Comparison of ENCODE assay signal across 16 cellular contexts in genomic region chr14:104140213-104140462, GRCh38. TPM values are rescaled to one million over a fixed set of nuclear protein-coding genes. Genes with fewer than 3 reads are reported as not detected.
DNase-seq lines count a peak whose midpoint lies in the region; ATAC-seq, FAIRE-seq and TF ChIP-seq lines count a peak whose summit lies in the region.
"Had no signal": no experiment of that assay in that cellular context is flagged by ENCODE, and none has a peak within 500 bp of the region (broad histone marks: within the 10 kb centered on the region; RNA-seq: fewer than 3 reads in every experiment).

No MANE protein-coding gene starts in this region.

- WGBS in right lobe of liver (ENCODE audit: insufficient coverage, low coverage, low lambda C conversion rate, missing lambda C conversion rate): 38% methylated on average over 4 of the region's 6 CpGs
- WGBS in HepG2 (ENCODE audit: low lambda C conversion rate): 17% methylated on average over 2 of the region's 6 CpGs
- 60% methylated on average over 2 of the region's 6 CpGs; no CpG with 5 or more reads in 1 of the 2 donors for WGBS in thyroid gland, 2 donors

- H4K20me1 ChIP-seq in HepG2 (ENCODE audit: insufficient read depth, low read length): 0 out of 2 replicates have a peak, but pooled peaks cover 2% of the 10 kb centered on the region

- TF ChIP-seq CTCF in right lobe of liver (IDR thresholded peaks at IDR 0.05): no peak
- no peak for TF ChIP-seq CTCF in HepG2 (CRISPR knock-in tag; IDR thresholded peaks at IDR 0.05)
- no peak for TF ChIP-seq CTCF in cardiac muscle cell (IDR thresholded peaks at IDR 0.05; ENCODE audit: low read depth, low read length)
- TF ChIP-seq CTCF in thyroid gland (IDR thresholded peaks at IDR 0.05): no peak

- H2AFZ ChIP-seq in HepG2 (ENCODE audit: low read length): no peak overlapping the region

- DNase-seq in right lobe of liver: peak in 2 of 3 donors; percentile 14 to 34
- no peak for DNase-seq in HepG2 (ENCODE audit: low spot score)
- no peak for DNase-seq in cardiac muscle cell (ENCODE audit: low read depth in 1 of 2, low spot score in 1 of 2)
- no peak for DNase-seq in naive thymus-derived CD8-positive, alpha-beta T cell
- no peak for DNase-seq in NCI-H510A (lab: John Stamatoyannopoulos, UW)
- DNase-seq in hippocampal formation (lab: John Stamatoyannopoulos, UW): no peak
- DNase-seq in thyroid gland: no peak
- DNase-seq: foreskin keratinocyte; NCI-H1417; nucleus accumbens; PC-3; stimulated activated CD4-positive, alpha-beta T cell treated with anti-CD3 and anti-CD28 coated beads, Interleukin-15, amount 100 ng/mL, for 24 hours had no signal

- H3K4me2 ChIP-seq in HepG2 (ENCODE audit: low read depth, low read length): no peak overlapping the region

- H3K27ac Mint-ChIP-seq in naive thymus-derived CD8-positive, alpha-beta T cell: no peak overlapping the region

- no peaks in the 10 kb centered on the region for H3K9me3 ChIP-seq in right lobe of liver
- no peaks in the 10 kb centered on the region for H3K9me3 ChIP-seq in HepG2 (ENCODE audit: low read length)
- no peaks in the 10 kb centered on the region for H3K9me3 ChIP-seq in cardiac muscle cell (ENCODE audit: low read depth)
- H3K9me3 ChIP-seq in thyroid gland: no peaks in the 10 kb centered on the region
- H3K9me3 ChIP-seq: body of pancreas, tibial nerve had no signal

- H3K79me2 ChIP-seq in HepG2 (ENCODE audit: insufficient read depth, low read length): no peaks in the 10 kb centered on the region

- H3K4me3 ChIP-seq in right lobe of liver (no peak overlapping the region), HepG2 (replicated peaks in 1 of 3; ENCODE audit: insufficient read depth in 1 of 3, low read depth in 2 of 3, low read length in 3 of 3) (no peak overlapping the region), cardiac muscle cell (peak overlapping the region; percentile 75), thyroid gland (replicated peaks in 1 of 3) (no peak overlapping the region)
- H3K4me3 ChIP-seq: body of pancreas, K562 had no signal

- peak overlapping the region in 6 of 10 donors; percentile 5 to 48 (median 28) for H3K4me3 Mint-ChIP-seq in naive thymus-derived CD8-positive, alpha-beta T cell

- no peak for TF ChIP-seq RAD21 in HepG2 (CRISPR knock-in tag; IDR thresholded peaks at IDR 0.05)

- no peak for TF ChIP-seq POLR2A in right lobe of liver (IDR thresholded peaks at IDR 0.05)
- no peak for TF ChIP-seq POLR2A in HepG2 (IDR thresholded peaks at IDR 0.05; ENCODE audit: insufficient read depth in 1 of 2, low read depth in 2 of 2, low read length in 2 of 2)
- TF ChIP-seq POLR2A in thyroid gland (IDR thresholded peaks at IDR 0.05): no peak

- intact Hi-C loops in right lobe of liver (cut with DNase I) (loop anchor here in 1 of 2 donors (5.0 kb wide), 1 partner anchor 427 kb away; no protein-coding TSS in a partner anchor), HepG2 (cut with micrococcal nuclease; ENCODE audit: unreplicated experiment) (no loop called here), thyroid gland (cut with DNase I) (no loop called here)

- in situ Hi-C loops in HepG2 (cut with HindIII; ENCODE audit: extremely low pct_ligation_motif_present, low pct_unique_long_range_greater_than_20kb): no loop called here

- peaks cover 2 to 8% (median 6%) of the 10 kb centered on the region in 4 donors for H3K4me1 Mint-ChIP-seq in naive thymus-derived CD8-positive, alpha-beta T cell

- H3K36me3 ChIP-seq in right lobe of liver (no peaks in the 10 kb centered on the region), HepG2 (replicated peaks in 1 of 2; ENCODE audit: control insufficient read depth in 1 of 2, insufficient read depth in 2 of 2, low read length in 2 of 2) (no peaks in the 10 kb centered on the region), cardiac muscle cell (no peaks in the 10 kb centered on the region), thyroid gland (no peaks in the 10 kb centered on the region)
- H3K36me3 ChIP-seq: tibial nerve had no signal

- H3K27ac ChIP-seq in right lobe of liver (no peak overlapping the region), HepG2 (ENCODE audit: extremely low read length, insufficient read depth, low read length) (no peak overlapping the region), cardiac muscle cell (no peak overlapping the region), thyroid gland (no peak overlapping the region)
- H3K27ac ChIP-seq: body of pancreas, foreskin keratinocyte, tibial nerve had no signal

- CTCF ChIA-PET in HepG2 (lab: Yijun Ruan, JAX; ENCODE audit: low intra/inter-chr PET ratio, low total read pairs): no interaction called here

- peaks cover 2 to 36% (median 18%) of the 10 kb centered on the region in 5 donors for H3K27me3 Mint-ChIP-seq in naive thymus-derived CD8-positive, alpha-beta T cell

- ATAC-seq in right lobe of liver: no peak
- no peak for ATAC-seq in HepG2
- ATAC-seq in naive thymus-derived CD8-positive, alpha-beta T cell: no peak
- ATAC-seq in GM21390 (IDR thresholded peaks at IDR 0.05; ENCODE audit: unreplicated experiment): no peak
- ATAC-seq: body of pancreas, foreskin keratinocyte, K562, PC-3 had no signal

- POLR2A ChIA-PET in HepG2 (lab: Yijun Ruan, JAX): no interaction called here
- POLR2A ChIA-PET in naive thymus-derived CD8-positive, alpha-beta T cell (lab: Charles Lee): no interaction called here

- BruUV-seq in HepG2 (replicated peaks; lab: Mats Ljungman, UMichigan): no TSS peak

- FAIRE-seq in HepG2 (lab: Jason Lieb, UNC): no peak
- FAIRE-seq: K562 had no signal

- TF ChIP-seq EP300 in HepG2 (IDR thresholded peaks at IDR 0.05; ENCODE audit: low read depth in 2 of 2, low read length in 2 of 2) (no peak), HepG2 (CRISPR knock-in tag; IDR thresholded peaks at IDR 0.05; ENCODE audit: borderline replicate concordance) (no peak)

- H3K9ac ChIP-seq in HepG2 (ENCODE audit: insufficient read depth, low read depth, low read length): no peak overlapping the region

- no peaks in the 10 kb centered on the region for H3K9me3 Mint-ChIP-seq in naive thymus-derived CD8-positive, alpha-beta T cell

- H3K27me3 ChIP-seq in right lobe of liver (peaks cover 0 to 31% of the 10 kb centered on the region in 2 donors), HepG2 (ENCODE audit: control insufficient read depth in 1 of 2, insufficient read depth in 2 of 2, low read length in 2 of 2) (peaks cover 13 to 74% of the 10 kb centered on the region in 2 experiments; a peak in 4 of 5 replicates), cardiac muscle cell (peaks cover 21% of the 10 kb centered on the region), thyroid gland (peaks cover 17% of the 10 kb centered on the region)

- H3K36me3 Mint-ChIP-seq in naive thymus-derived CD8-positive, alpha-beta T cell: no peaks in the 10 kb centered on the region

- peaks cover 0 to 19% (median 0%) of the 10 kb centered on the region in 4 donors for H3K4me1 ChIP-seq in right lobe of liver
- no peaks in the 10 kb centered on the region for H3K4me1 ChIP-seq in HepG2 (ENCODE audit: insufficient read depth, low read length)
- peaks cover 12% of the 10 kb centered on the region for H3K4me1 ChIP-seq in cardiac muscle cell (ENCODE audit: low read depth)
- H3K4me1 ChIP-seq in thyroid gland: peaks cover 18 to 38% of the 10 kb centered on the region in 2 donors
- H3K4me1 ChIP-seq: foreskin keratinocyte had no signal

RNA-seq across cellular contexts. Expression of gene KIF26A, which starts 1.8 kb away (rescaled TPM):
- total RNA-seq in right lobe of liver: 1 to 10 TPM in 4 of 6 experiments, under 1 TPM in 2; 0.79 to 1.5 (median 1.1) TPM
- total RNA-seq in HepG2 (2016; rRNA removed; fragmentation: Illumina TruSeq; extraction: Trizol): not detected in 2 replicates
- total RNA-seq in HepG2 (2016; cell fraction: cytosol; rRNA removed; fragmentation: Illumina TruSeq; extraction: Trizol; ENCODE audit: low read depth): not detected in 2 replicates
- not detected in 2 replicates for total RNA-seq in HepG2 (2016; cell fraction: insoluble cytoplasmic fraction; rRNA removed; fragmentation: Illumina TruSeq; extraction: Trizol)
- total RNA-seq in HepG2 (2016; cell fraction: membrane; rRNA removed; fragmentation: Illumina TruSeq; extraction: Trizol): not detected in 2 replicates
- not detected in 2 replicates for total RNA-seq in HepG2 (2016; cell fraction: nucleus; rRNA removed; fragmentation: Illumina TruSeq; extraction: Trizol)
- not detected in 2 replicates for polyA plus RNA-seq in HepG2 (2011; rRNA removed)
- polyA plus RNA-seq in HepG2 (2011; cell fraction: cytosol; rRNA removed): not detected in 2 replicates
- polyA plus RNA-seq in HepG2 (2011; cell fraction: nucleus; rRNA removed): not detected in 2 replicates
- not detected in 2 replicates for polyA plus RNA-seq in HepG2 (2012)
- not detected in 2 replicates for polyA plus RNA-seq in HepG2 (2016; cell fraction: cytosol; fragmentation: Illumina TruSeq; extraction: Trizol; ENCODE audit: low read depth)
- polyA plus RNA-seq in HepG2 (2016; cell fraction: insoluble cytoplasmic fraction; fragmentation: Illumina TruSeq; extraction: Trizol; ENCODE audit: low read depth): not detected in 2 replicates
- not detected in 2 replicates for polyA plus RNA-seq in HepG2 (2016; cell fraction: membrane; fragmentation: Illumina TruSeq; extraction: Trizol; ENCODE audit: low read depth)
- not detected in 2 replicates for polyA plus RNA-seq in HepG2 (2016; cell fraction: nucleus; fragmentation: Illumina TruSeq; extraction: Trizol; ENCODE audit: insufficient read depth, low read depth)
- 0.02 and 12.4 TPM in 2 replicates for polyA minus RNA-seq in HepG2 (2011; rRNA and poly(A)+ RNA removed; ENCODE audit: low replicate concordance)
- polyA minus RNA-seq in HepG2 (2011; cell fraction: cytosol; rRNA and poly(A)+ RNA removed): 0.18 and 0.30 TPM in 2 replicates
- polyA minus RNA-seq in HepG2 (2011; cell fraction: nucleus; rRNA and poly(A)+ RNA removed): 0.13 TPM in 1 of 2 replicates, not detected in the other
- 38.3 and 74.9 TPM in 2 replicates for total RNA-seq in cardiac muscle cell
- polyA plus RNA-seq in cardiac muscle cell: 9.9 and 19.5 TPM in 2 replicates
- under 1 TPM; 0.10 to 0.11 TPM for total RNA-seq in naive thymus-derived CD8-positive, alpha-beta T cell
- not detected for polyA plus RNA-seq in naive thymus-derived CD8-positive, alpha-beta T cell
- total RNA-seq in thyroid gland: 1 to 10 TPM; 3.3 to 6.2 (median 4.9) TPM
- polyA plus RNA-seq: K562 had no signal

RNA-seq across cellular contexts. Expression of gene ASPG, which starts 54.6 kb away (rescaled TPM):
- 100 to 1,000 TPM in 3 of 6 experiments, 10 to 100 TPM in 3; 37.3 to 232 (median 110) TPM for total RNA-seq in right lobe of liver
- not detected in 2 replicates for total RNA-seq in HepG2 (2016; rRNA removed; fragmentation: Illumina TruSeq; extraction: Trizol)
- total RNA-seq in HepG2 (2016; cell fraction: cytosol; rRNA removed; fragmentation: Illumina TruSeq; extraction: Trizol; ENCODE audit: low read depth): not detected in 2 replicates
- total RNA-seq in HepG2 (2016; cell fraction: insoluble cytoplasmic fraction; rRNA removed; fragmentation: Illumina TruSeq; extraction: Trizol): not detected in 2 replicates
- total RNA-seq in HepG2 (2016; cell fraction: membrane; rRNA removed; fragmentation: Illumina TruSeq; extraction: Trizol): not detected in 2 replicates
- not detected in 2 replicates for total RNA-seq in HepG2 (2016; cell fraction: nucleus; rRNA removed; fragmentation: Illumina TruSeq; extraction: Trizol)
- not detected in 2 replicates for polyA plus RNA-seq in HepG2 (2011; rRNA removed)
- not detected in 2 replicates for polyA plus RNA-seq in HepG2 (2011; cell fraction: cytosol; rRNA removed)
- not detected in 2 replicates for polyA plus RNA-seq in HepG2 (2011; cell fraction: nucleus; rRNA removed)
- not detected in 2 replicates for polyA plus RNA-seq in HepG2 (2012)
- not detected in 2 replicates for polyA plus RNA-seq in HepG2 (2016; cell fraction: cytosol; fragmentation: Illumina TruSeq; extraction: Trizol; ENCODE audit: low read depth)
- not detected in 2 replicates for polyA plus RNA-seq in HepG2 (2016; cell fraction: insoluble cytoplasmic fraction; fragmentation: Illumina TruSeq; extraction: Trizol; ENCODE audit: low read depth)
- not detected in 2 replicates for polyA plus RNA-seq in HepG2 (2016; cell fraction: membrane; fragmentation: Illumina TruSeq; extraction: Trizol; ENCODE audit: low read depth)
- polyA plus RNA-seq in HepG2 (2016; cell fraction: nucleus; fragmentation: Illumina TruSeq; extraction: Trizol; ENCODE audit: insufficient read depth, low read depth): not detected in 2 replicates
- polyA minus RNA-seq in HepG2 (2011; rRNA and poly(A)+ RNA removed; ENCODE audit: low replicate concordance): 0.37 TPM in 1 of 2 replicates, not detected in the other
- polyA minus RNA-seq in HepG2 (2011; cell fraction: cytosol; rRNA and poly(A)+ RNA removed): not detected in 2 replicates
- polyA minus RNA-seq in HepG2 (2011; cell fraction: nucleus; rRNA and poly(A)+ RNA removed): not detected in 2 replicates
- total RNA-seq in cardiac muscle cell: 1.8 and 7.3 TPM in 2 replicates
- 3.4 and 8.8 TPM in 2 replicates for polyA plus RNA-seq in cardiac muscle cell
- not detected for total RNA-seq in naive thymus-derived CD8-positive, alpha-beta T cell
- polyA plus RNA-seq in naive thymus-derived CD8-positive, alpha-beta T cell: not detected
- total RNA-seq in thyroid gland: 10 to 100 TPM in 2 of 4 donors, 1 to 10 TPM in 2; 7.5 to 24.0 (median 15.2) TPM
- polyA plus RNA-seq: K562 had no signal

Comparison
In these comparisons a context has a peak if more than half of its experiments do, and no peak if none do; other contexts are left out.
1. DNase-seq: peak in right lobe of liver (2 of 3); none in HepG2 (single experiment), cardiac muscle cell (0 of 2), naive thymus-derived CD8-positive, alpha-beta T cell (0 of 10), NCI-H510A (single experiment), hippocampal formation (0 of 2) and thyroid gland (0 of 2).